ENCODE assay signal across 5 cellular contexts in the genomic region with DNA sequence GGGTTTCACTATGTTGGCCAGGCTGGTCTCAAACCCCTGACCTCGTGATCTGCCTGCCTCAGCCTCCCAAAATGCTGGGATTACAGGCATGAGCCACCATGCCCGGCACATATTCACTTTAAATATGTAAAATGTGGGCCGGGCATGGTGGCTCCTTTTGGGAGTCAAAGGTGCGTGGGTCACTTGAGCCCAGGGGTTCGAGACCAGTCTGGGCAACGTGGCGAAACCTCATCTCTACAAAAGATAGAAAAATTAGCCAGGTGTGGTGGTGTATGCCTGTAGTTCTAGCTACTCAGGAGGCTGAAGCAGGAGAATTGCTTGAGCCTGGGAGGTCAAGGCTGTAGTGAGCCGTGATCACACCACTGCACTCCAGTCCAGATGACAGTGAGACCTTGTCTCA.
DNase-seq lines count a peak whose midpoint lies in the region; ATAC-seq, FAIRE-seq and TF ChIP-seq lines count a peak whose summit lies in the region.
"Not testable (repeated sequence)": the region's sequence is repeated elsewhere in the genome, so short reads cannot be mapped to it uniquely, and the experiment has no call there.

No MANE protein-coding gene starts in this region.

- TF ChIP-seq CTCF in kidney (IDR thresholded peaks at IDR 0.05; ENCODE audit: borderline replicate concordance, extremely low read depth, insufficient read depth); upper lobe of right lung (IDR thresholded peaks at IDR 0.05): not testable (repeated sequence)

- H3K4me3 ChIP-seq in kidney (ENCODE audit: low read length in 2 of 2); upper lobe of right lung: not testable (repeated sequence)

- DNase-seq in activated effector memory CD4-positive, alpha-beta T cell treated with anti-CD3 and anti-CD28 coated beads, Interleukin-2, amount 50 U/mL, for 16 hours = peak; percentile 8
- DNase-seq in Right ventricle myocardium inferior (ENCODE audit: missing footprints) (peak; percentile 45), kidney (peak; percentile 13), mesenteric fat pad (ENCODE audit: low spot score) (peak; percentile 16), upper lobe of right lung (peak; percentile 22)

- not testable (repeated sequence) for H3K27ac ChIP-seq in kidney (ENCODE audit: low read depth in 2 of 2, low read length in 2 of 2); upper lobe of right lung

- not testable (repeated sequence) for H3K27me3 ChIP-seq in upper lobe of right lung

- H3K36me3 ChIP-seq in kidney (ENCODE audit: control insufficient read depth in 1 of 2, insufficient read depth in 2 of 2, low read length in 2 of 2); upper lobe of right lung: not testable (repeated sequence)

- H3K9me3 ChIP-seq in kidney (ENCODE audit: control insufficient read depth in 1 of 2, low read length in 2 of 2); upper lobe of right lung: not testable (repeated sequence)

- not testable (repeated sequence) for ATAC-seq in Right ventricle myocardium inferior, upper lobe of right lung

- not testable (repeated sequence) for FAIRE-seq in kidney (lab: Jason Lieb, UNC)

- H3K4me1 ChIP-seq in kidney (ENCODE audit: control insufficient read depth in 1 of 2, insufficient read depth in 1 of 2, low read depth in 1 of 2, low read length in 2 of 2); upper lobe of right lung: not testable (repeated sequence)

- intact Hi-C loops in Right ventricle myocardium inferior (cut with DNase I); kidney (cut with DNase I); upper lobe of right lung (cut with DNase I): not testable (repeated sequence)

- H3K9ac ChIP-seq in kidney (ENCODE audit: low read length in 2 of 2) = not testable (repeated sequence)
